Comparison of ENCODE assay signal across 8 cellular contexts in the genomic region with DNA sequence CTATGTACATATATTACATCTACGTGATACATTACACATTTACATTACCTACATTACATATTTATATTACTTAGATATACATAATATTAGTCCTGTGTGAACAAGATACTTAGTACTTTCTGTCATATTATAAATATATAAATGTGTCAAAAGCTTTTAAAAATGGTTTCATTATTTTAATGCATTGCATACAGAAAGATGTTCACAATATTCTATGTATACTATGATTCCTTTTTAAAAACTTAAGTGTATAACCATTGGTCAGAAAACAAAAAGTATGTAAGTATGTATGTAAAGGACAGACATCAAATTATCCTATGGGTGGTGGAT. TPM values are rescaled to one million over a fixed set of nuclear protein-coding genes. Genes with fewer than 3 reads are reported as not detected.
DNase-seq lines count a peak whose midpoint lies in the region; ATAC-seq, FAIRE-seq and TF ChIP-seq lines count a peak whose summit lies in the region.

No MANE protein-coding gene starts in this region.

- H3K4me3 ChIP-seq in HUES6 (ENCODE audit: low read depth, low read length): peak overlapping the region; percentile 98
- H3K4me3 ChIP-seq in bronchial epithelial cell (ENCODE audit: low read depth, low read length): peak overlapping the region; percentile 95
- peak overlapping the region in 1 of 2 donors; percentile 98 for H3K4me3 ChIP-seq in muscle layer of colon (ENCODE audit: low read depth in 1 of 2, low read length in 2 of 2)

- peaks cover 4% of the 10 kb centered on the region; the same call in 1 of the 2 replicates for H3K4me1 ChIP-seq in HUES6 (ENCODE audit: control insufficient read depth, insufficient read depth, low read length)
- H3K4me1 ChIP-seq in muscle layer of colon (ENCODE audit: insufficient read depth, low read length): peaks cover 8% of the 10 kb centered on the region

- peak; percentile 68 for TF ChIP-seq CTCF in 22Rv1 (IDR thresholded peaks at IDR 0.05)
- no peak for TF ChIP-seq CTCF in bronchial epithelial cell (IDR thresholded peaks at IDR 0.05; ENCODE audit: insufficient read depth, low read length, severe bottlenecking)

- peaks cover 4% of the 10 kb centered on the region for H3K36me3 ChIP-seq in HUES6 (ENCODE audit: control insufficient read depth, insufficient read depth, low read length)
- no peaks in the 10 kb centered on the region for H3K36me3 ChIP-seq in bronchial epithelial cell (ENCODE audit: control insufficient read depth, insufficient read depth, low read length)
- H3K36me3 ChIP-seq in muscle layer of colon (ENCODE audit: insufficient read depth, low read length): no peaks in the 10 kb centered on the region

- H3K27ac ChIP-seq in 22Rv1: peak overlapping the region; percentile 71
- H3K27ac ChIP-seq in HUES6 (ENCODE audit: low read depth, low read length): no peak overlapping the region; the same call in 1 of the 2 replicates
- H3K27ac ChIP-seq in muscle layer of colon (ENCODE audit: low read depth, low read length): peak overlapping the region; percentile 84

- DNase-seq in bronchial epithelial cell (ENCODE audit: low read depth): no peak
- DNase-seq in amniotic stem cell (lab: John Stamatoyannopoulos, UW): no peak
- no peak for DNase-seq in RPMI8226
- no peak for DNase-seq in activated effector memory CD4-positive, alpha-beta T cell treated with anti-CD3 and anti-CD28 coated beads, Interleukin-2, amount 50 U/mL, for 16 hours

- FAIRE-seq in bronchial epithelial cell (lab: Jason Lieb, UNC): no peak

- no peaks in the 10 kb centered on the region for H3K9me3 ChIP-seq in HUES6 (ENCODE audit: control insufficient read depth, insufficient read depth, low read depth, low read length)
- H3K9me3 ChIP-seq in muscle layer of colon (ENCODE audit: low read length): no peaks in the 10 kb centered on the region

- H3K27me3 ChIP-seq in HUES6 (ENCODE audit: control insufficient read depth, insufficient read depth, low read length) (peaks cover 8% of the 10 kb centered on the region; the same call in 1 of the 2 replicates), bronchial epithelial cell (ENCODE audit: control insufficient read depth, insufficient read depth, low read length) (no peaks in the 10 kb centered on the region), muscle layer of colon (ENCODE audit: control insufficient read depth in 1 of 2, insufficient read depth in 2 of 2, low read length in 2 of 2) (no peaks in the 10 kb centered on the region)

- H3K9ac ChIP-seq in HUES6 (ENCODE audit: low read length) (no peak overlapping the region), muscle layer of colon (ENCODE audit: low read length) (no peak overlapping the region)

- ATAC-seq in GM19023 (IDR thresholded peaks at IDR 0.05; ENCODE audit: unreplicated experiment): no peak

RNA-seq across cellular contexts. Expression of a gene that starts 0.6 kb away (rescaled TPM):
- total RNA-seq in bronchial epithelial cell: 16.3 and 19.6 TPM in 2 replicates

RNA-seq across cellular contexts. Expression of a gene that starts 5.5 kb away (rescaled TPM):
- total RNA-seq in bronchial epithelial cell: not detected in 2 replicates
